In genomic region chrX:95065151-95065550, GRCh38 we compare ENCODE assay signal across 31 cellular contexts.
"Had no signal": no experiment of that assay in that cellular context is flagged by ENCODE, and none has a peak within 500 bp of the region (broad histone marks: within the 10 kb centered on the region; RNA-seq: fewer than 3 reads in every experiment).

No MANE protein-coding gene starts in this region.

- H3K36me3 ChIP-seq: heart left ventricle, left ventricle myocardium inferior, neural progenitor cell, neutrophil, prostate gland, stomach, thyroid gland, transverse colon, upper lobe of right lung had no signal

- H3K9ac ChIP-seq: neural progenitor cell had no signal

- H3K27ac Mint-ChIP-seq: immature natural killer cell; mesothelial cell of epicardium; naive B cell; natural killer cell; nephron progenitor cell; neural progenitor cell; stimulated activated naive B cell treated with anti-CD40 and anti-IgM and Interleukin-4, amounts not matched to agents 10 μg/mL and 1 μg/mL and 100 μg/mL, for 72 hours had no signal

- H3K27me3 Mint-ChIP-seq: naive B cell; stimulated activated naive B cell treated with anti-CD40 and anti-IgM and Interleukin-4, amounts not matched to agents 10 μg/mL and 1 μg/mL and 100 μg/mL, for 72 hours had no signal

- H3K4me1 Mint-ChIP-seq: immature natural killer cell; mesothelial cell of epicardium; naive B cell; natural killer cell; nephron progenitor cell; neural progenitor cell; stimulated activated naive B cell treated with anti-CD40 and anti-IgM and Interleukin-4, amounts not matched to agents 10 μg/mL and 1 μg/mL and 100 μg/mL, for 72 hours had no signal

- H3K4me3 Mint-ChIP-seq: immature natural killer cell; mesothelial cell of epicardium; naive B cell; natural killer cell; nephron progenitor cell; neural progenitor cell; stimulated activated naive B cell treated with anti-CD40 and anti-IgM and Interleukin-4, amounts not matched to agents 10 μg/mL and 1 μg/mL and 100 μg/mL, for 72 hours had no signal

- H3K27ac ChIP-seq: heart left ventricle, left ventricle myocardium inferior, neural progenitor cell, neutrophil, prostate gland, skin epidermis, stomach, testis, thyroid gland, transverse colon, upper lobe of right lung had no signal

- DNase-seq: heart left ventricle; hypothalamus; immature natural killer cell; kidney; left ventricle myocardium inferior; mesendoderm; naive B cell; natural killer cell; nephron progenitor cell; occipital lobe; posterior cingulate gyrus; retina; right cardiac atrium; stimulated activated CD4-positive, alpha-beta T cell treated with anti-CD3 and anti-CD28 coated beads, Interleukin-1b, Interleukin-23, amount 100 ng/mL, for 48 hours; stimulated activated CD4-positive, alpha-beta T cell treated with anti-CD3 and anti-CD28 coated beads, Interleukin-2, amount 100 ng/mL, for 48 hours; stimulated activated naive B cell treated with anti-CD40 and anti-IgM and Interleukin-4, amounts not matched to agents 10 μg/mL and 1 μg/mL and 100 μg/mL, for 72 hours; stimulated activated naive CD8-positive, alpha-beta T cell treated with anti-CD3 and anti-CD28 coated beads, Interleukin-15, Interleukin-2, amounts not matched to agents 100 U/mL and 50 U/mL, for 24 hours; stomach; testis; thyroid gland; transverse colon; upper lobe of right lung had no signal

- H3K27me3 ChIP-seq: neural progenitor cell, neutrophil, testis, transverse colon, upper lobe of right lung had no signal

- H3K9me3 ChIP-seq: heart left ventricle, left ventricle myocardium inferior, neutrophil, prostate gland, stomach, testis, thyroid gland, transverse colon, upper lobe of right lung had no signal

- FAIRE-seq: islet of Langerhans, urothelium cell line had no signal

- ATAC-seq: heart left ventricle; natural killer cell; right cardiac atrium; sciatic nerve; stimulated activated naive B cell treated with anti-CD40 and anti-IgM and Interleukin-4, amounts not matched to agents 10 μg/mL and 1 μg/mL and 100 μg/mL, for 72 hours; stimulated activated naive CD8-positive, alpha-beta T cell treated with anti-CD3 and anti-CD28 coated beads, Interleukin-15, Interleukin-2, amounts not matched to agents 100 U/mL and 50 U/mL, for 24 hours; upper lobe of right lung had no signal

- H3K4me1 ChIP-seq: heart left ventricle, left ventricle myocardium inferior, neural progenitor cell, prostate gland, stomach, testis, thyroid gland, transverse colon, upper lobe of right lung had no signal

- H2AFZ ChIP-seq: neural progenitor cell had no signal

- H3K4me3 ChIP-seq: heart left ventricle, left ventricle myocardium inferior, lung, neural progenitor cell, prostate gland, skin epidermis, stomach, testis, thyroid gland, transverse colon, upper lobe of right lung had no signal

- H3K36me3 Mint-ChIP-seq: immature natural killer cell; mesothelial cell of epicardium; naive B cell; natural killer cell; neural progenitor cell; stimulated activated naive B cell treated with anti-CD40 and anti-IgM and Interleukin-4, amounts not matched to agents 10 μg/mL and 1 μg/mL and 100 μg/mL, for 72 hours had no signal

- H3K4me2 ChIP-seq: neural progenitor cell had no signal

- H3K9me3 Mint-ChIP-seq: mesothelial cell of epicardium; nephron progenitor cell; neural progenitor cell; stimulated activated naive B cell treated with anti-CD40 and anti-IgM and Interleukin-4, amounts not matched to agents 10 μg/mL and 1 μg/mL and 100 μg/mL, for 72 hours had no signal
